Comparison of ENCODE assay signal across 8 cellular contexts in genomic region chr2:85560812-85561279, GRCh38. TPM values are rescaled to one million over a fixed set of nuclear protein-coding genes. Genes with fewer than 3 reads are reported as not detected.
DNase-seq lines count a peak whose midpoint lies in the region; ATAC-seq and TF ChIP-seq lines count a peak whose summit lies in the region.

No MANE protein-coding gene starts in this region.

- H3K27ac ChIP-seq in RWPE1 (peak overlapping the region; percentile 82), esophagus muscularis mucosa (replicated peaks in 1 of 4) (peak overlapping the region; percentile 86 to 89 (median 86)), trophoblast cell (ENCODE audit: low read depth, low read length) (no peak overlapping the region)

- H3K36me3 ChIP-seq in esophagus muscularis mucosa (peaks cover 2 to 36% (median 16%) of the 10 kb centered on the region in 4 donors), trophoblast cell (ENCODE audit: control insufficient read depth in 1 of 2, insufficient read depth in 2 of 2, low read length in 2 of 2) (peaks cover 7 to 13% of the 10 kb centered on the region in 2 experiments)

- CTCF ChIA-PET in RWPE1 (lab: Yijun Ruan, JAX): interaction anchor here (1.1 kb wide), 1 partner anchor 9 kb away, joined by 3 read pairs; no protein-coding TSS in a partner anchor

- no peak for TF ChIP-seq EP300 in esophagus muscularis mucosa (IDR thresholded peaks at IDR 0.05)

- peak overlapping the region; percentile 5 for H4K12ac ChIP-seq in trophoblast cell (ENCODE audit: low read depth, low read length)

- H3K18ac ChIP-seq in trophoblast cell (ENCODE audit: low read length): peak overlapping the region; percentile 2

- H3K4me1 ChIP-seq in esophagus muscularis mucosa (peaks cover 19 to 33% (median 26%) of the 10 kb centered on the region in 4 donors), trophoblast cell (ENCODE audit: control insufficient read depth in 1 of 2, insufficient read depth in 2 of 2, low read length in 2 of 2) (no peaks in the 10 kb centered on the region)

- no peaks in the 10 kb centered on the region for H3K27me3 ChIP-seq in esophagus muscularis mucosa
- H3K27me3 ChIP-seq in trophoblast cell (ENCODE audit: insufficient read depth, low read length): no peaks in the 10 kb centered on the region

- intact Hi-C loops in esophagus muscularis mucosa (cut with DNase I): loop anchor here (5.0 kb wide), 1 partner anchor 36 kb away; the partner anchor contains the start of gene RNF181

- H2BK12ac ChIP-seq in trophoblast cell (ENCODE audit: low read length): no peak overlapping the region

- H2AK5ac ChIP-seq in trophoblast cell (ENCODE audit: low read length): peak overlapping the region; percentile 13

- WGBS in esophagus muscularis mucosa: 6% methylated on average over 10 of the region's 14 CpGs
- WGBS in trophoblast cell (ENCODE audit: extremely low coverage, insufficient coverage, insufficient read length): no CpG with 5 or more reads among the region's 14 CpGs

- H4K8ac ChIP-seq in trophoblast cell (ENCODE audit: low read depth, low read length): peak overlapping the region; percentile 6

- TF ChIP-seq CTCF in RWPE1 (conservative IDR thresholded peaks at IDR 0.05; ENCODE audit: low read depth) (no peak), esophagus muscularis mucosa (IDR thresholded peaks at IDR 0.05) (no peak)

- peak overlapping the region; percentile 68 for H2BK120ac ChIP-seq in trophoblast cell (ENCODE audit: insufficient read depth, low read length, poor library complexity)

- peak overlapping the region; percentile 70 to 93 (median 79) for H3K4me3 ChIP-seq in esophagus muscularis mucosa
- peak overlapping the region; percentile 87 for H3K4me3 ChIP-seq in trophoblast cell (ENCODE audit: low read depth, low read length)

- no peak for TF ChIP-seq POLR2A in esophagus muscularis mucosa (IDR thresholded peaks at IDR 0.05; ENCODE audit: low read depth)

- H3K4ac ChIP-seq in trophoblast cell (ENCODE audit: low read depth, low read length): peak overlapping the region; percentile 38

- peaks cover 5% of the 10 kb centered on the region for H3K79me1 ChIP-seq in trophoblast cell (ENCODE audit: low read length)

- peak; percentile 12 for DNase-seq in AG08396 (ENCODE audit: low spot score)
- no peak for DNase-seq in RWPE1 (ENCODE audit: low spot score)
- no peak for DNase-seq in esophagus muscularis mucosa (ENCODE audit: extremely low spot score)
- DNase-seq in trophoblast cell: no peak
- no peak for DNase-seq in superior temporal gyrus (ENCODE audit: extremely low spot score)
- no peak for DNase-seq in DMS 273 treated with DMSO at 0.1 percent for 48 hours (lab: John Stamatoyannopoulos, UW)
- no peak for DNase-seq in GM19238 (ENCODE audit: insufficient read length, low spot score)

- peak overlapping the region; percentile 97 for H3K4me2 ChIP-seq in trophoblast cell (ENCODE audit: low read length)

- peak; percentile 15 for ATAC-seq in GM21723 (IDR thresholded peaks at IDR 0.05; ENCODE audit: unreplicated experiment)

- H4K91ac ChIP-seq in trophoblast cell (ENCODE audit: low read depth, low read length): peak overlapping the region; percentile 29

- peaks cover 6% of the 10 kb centered on the region for H3K79me2 ChIP-seq in trophoblast cell (ENCODE audit: control insufficient read depth, insufficient read depth, low read length, poor library complexity)

- H3K9me3 ChIP-seq in esophagus muscularis mucosa (no peaks in the 10 kb centered on the region), trophoblast cell (ENCODE audit: insufficient read depth, low read depth, low read length) (no peaks in the 10 kb centered on the region)

- H3K23ac ChIP-seq in trophoblast cell (ENCODE audit: low read length): no peak overlapping the region

- peak overlapping the region; percentile 33 for H2AFZ ChIP-seq in trophoblast cell (ENCODE audit: insufficient read depth, low read length, poor library complexity)

- peak overlapping the region; percentile 90 for H3K9ac ChIP-seq in trophoblast cell (ENCODE audit: low read length)

- H3K14ac ChIP-seq in trophoblast cell (ENCODE audit: low read length): no peak overlapping the region

- POLR2A ChIA-PET in RWPE1 (lab: Yijun Ruan, JAX; ENCODE audit: low non-redundant PET): interaction anchor here (0.6 to 1.0 kb wide), 2 partner anchors 9 to 16 kb away, joined by 4 to 5 read pairs; partner anchors contain the start of gene VAMP8

- H2BK5ac ChIP-seq in trophoblast cell (ENCODE audit: low read depth, low read length, poor library complexity): no peak overlapping the region

RNA-seq across cellular contexts. Expression of gene GGCX, which starts 0.4 kb away (rescaled TPM):
- total RNA-seq in esophagus muscularis mucosa: 10 to 100 TPM; 15.0 to 25.3 (median 19.5) TPM
- polyA plus RNA-seq in trophoblast cell (2013): 34.3 and 35.8 TPM in 2 replicates

RNA-seq across cellular contexts. Expression of gene VAMP8, which starts 16.5 kb away (rescaled TPM):
- total RNA-seq in esophagus muscularis mucosa: 10 to 100 TPM in 2 of 4 donors, 1 to 10 TPM in 2; 4.8 to 15.6 (median 8.3) TPM
- 104 and 109 TPM in 2 replicates for polyA plus RNA-seq in trophoblast cell (2013)

RNA-seq across cellular contexts. Expression of gene MAT2A, which starts 21.9 kb away (rescaled TPM):
- total RNA-seq in esophagus muscularis mucosa: 100 to 1,000 TPM in 2 of 4 donors, 10 to 100 TPM in 2; 76.3 to 262 (median 102) TPM
- 128 and 130 TPM in 2 replicates for polyA plus RNA-seq in trophoblast cell (2013)

RNA-seq across cellular contexts. Expression of gene VAMP5, which starts 23.4 kb away (rescaled TPM):
- total RNA-seq in esophagus muscularis mucosa: 10 to 100 TPM; 35.6 to 50.7 (median 42.0) TPM
- 9.0 and 9.3 TPM in 2 replicates for polyA plus RNA-seq in trophoblast cell (2013)

RNA-seq across cellular contexts. Expression of gene RNF181, which starts 34.7 kb away (rescaled TPM):
- total RNA-seq in esophagus muscularis mucosa: 100 to 1,000 TPM; 133 to 142 (median 138) TPM
- 201 and 212 TPM in 2 replicates for polyA plus RNA-seq in trophoblast cell (2013)
